7 cellular contexts compared by ENCODE assay signal in the genomic region with DNA sequence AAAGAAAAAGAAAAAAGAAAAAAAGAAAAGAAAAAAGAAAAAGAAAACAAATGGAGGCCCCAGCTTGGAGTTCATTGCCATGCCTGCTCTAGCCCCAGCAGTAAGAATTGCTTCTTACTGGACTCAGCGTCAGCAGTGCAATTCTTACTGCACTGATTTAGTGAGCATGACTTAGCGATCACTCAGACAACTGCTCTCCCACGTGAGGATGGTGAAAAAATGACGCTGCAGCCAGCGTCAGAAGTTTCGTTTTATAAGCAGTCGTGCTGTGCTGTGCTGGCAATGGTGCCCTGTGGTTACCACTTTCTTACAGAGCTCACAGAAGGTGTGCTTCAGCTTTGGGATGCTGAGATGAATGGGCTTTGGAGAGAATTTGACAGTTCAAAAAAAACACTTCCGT.
A peak's percentile ranks its signal among the peaks of the same experiment; 100 is the strongest.
DNase-seq lines count a peak whose midpoint lies in the region; TF ChIP-seq lines count a peak whose summit lies in the region.

No MANE protein-coding gene starts in this region.

- intact Hi-C loops in cardiac septum (cut with DNase I): no loop called here

- no peaks in the 10 kb centered on the region for H3K36me3 ChIP-seq in KMS-11 (ENCODE audit: insufficient read depth)

- peaks cover 23% of the 10 kb centered on the region for H3K4me1 ChIP-seq in KMS-11 (ENCODE audit: low read depth, poor library complexity, severe bottlenecking)

- no peaks in the 10 kb centered on the region for H3K79me2 ChIP-seq in KMS-11 (ENCODE audit: insufficient read depth, low read depth)

- no peak for TF ChIP-seq CTCF in KMS-11 (conservative IDR thresholded peaks at IDR 0.05; ENCODE audit: low read depth, low read length)

- H3K4me2 ChIP-seq in KMS-11: peak overlapping the region; percentile 37

- H3K27ac ChIP-seq in KMS-11: peak overlapping the region; percentile 60

- no peak overlapping the region for H3K4me3 ChIP-seq in KMS-11 (IDR thresholded peaks at IDR 0.05; ENCODE audit: insufficient read depth, low read depth, low read length)

- peak; percentile 49 for DNase-seq in activated T-cell treated with anti-CD3 and anti-CD28 coated beads for 24 hours (ENCODE audit: low read depth)
- peak; percentile 29 for DNase-seq in glomerular visceral epithelial cell (ENCODE audit: extremely low spot score)
- DNase-seq in stimulated activated CD8-positive, alpha-beta memory T cell treated with anti-CD3 and anti-CD28 coated beads, Interleukin-7, amount 100 ng/mL, for 24 hours (ENCODE audit: low read depth): peak; percentile 15
- no peak for DNase-seq in NCI-H146 (lab: John Stamatoyannopoulos, UW)
- DNase-seq in cardiac septum (ENCODE audit: low spot score): no peak
- no peak for DNase-seq in NCI-H446 treated with DMSO at 0.1 percent for 48 hours (lab: John Stamatoyannopoulos, UW)

- H2AFZ ChIP-seq in KMS-11 (ENCODE audit: low read depth): peak overlapping the region; percentile 54

- peak overlapping the region; percentile 44; the same call in 1 of the 2 replicates for H3K9ac ChIP-seq in KMS-11

- no peaks in the 10 kb centered on the region for H4K20me1 ChIP-seq in KMS-11 (ENCODE audit: insufficient read depth)

- H3K27me3 ChIP-seq in KMS-11 (ENCODE audit: insufficient read depth, low read depth): no peaks in the 10 kb centered on the region

Comparison
In these comparisons a context has a peak if more than half of its experiments do, and no peak if none do; other contexts are left out.
1. DNase-seq: peak in activated T-cell treated with anti-CD3 and anti-CD28 coated beads for 24 hours (single experiment), glomerular visceral epithelial cell (single experiment) and stimulated activated CD8-positive, alpha-beta memory T cell treated with anti-CD3 and anti-CD28 coated beads, Interleukin-7, amount 100 ng/mL, for 24 hours (single experiment); none in NCI-H146 (single experiment), cardiac septum (single experiment) and NCI-H446 treated with DMSO at 0.1 percent for 48 hours (single experiment).